Comparison of ENCODE assay signal across 8 cellular contexts in the genomic region with DNA sequence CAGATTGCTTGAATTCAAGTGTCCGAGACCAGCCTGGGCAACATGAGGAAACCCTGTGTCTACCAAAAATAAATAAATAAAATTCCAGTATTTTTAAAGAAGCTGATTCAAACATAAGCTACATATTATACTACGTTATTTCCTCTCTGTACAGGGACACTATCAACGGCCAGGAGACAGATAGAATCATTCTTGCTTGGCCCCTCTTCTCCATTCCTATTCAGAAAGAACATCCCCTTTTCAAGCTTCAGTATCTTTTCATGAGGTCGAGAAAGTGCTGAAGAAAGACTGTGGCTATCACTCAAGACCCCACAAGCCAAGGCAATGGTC. TPM values are rescaled to one million over a fixed set of nuclear protein-coding genes. Genes with fewer than 3 reads are reported as not detected.
DNase-seq lines count a peak whose midpoint lies in the region; ATAC-seq and TF ChIP-seq lines count a peak whose summit lies in the region.

No MANE protein-coding gene starts in this region.

- H3K27me3 ChIP-seq in mammary epithelial cell (ENCODE audit: insufficient read depth, low read length) = no peaks in the 10 kb centered on the region

- H3K36me3 Mint-ChIP-seq in T-helper 1 cell treated with Interleukin-12 subunit alpha and Interleukin-12 subunit beta and Interleukin-4 antibody, amounts not matched to agents 30 μg/mL and 1 μg/mL, for 36 hours (ENCODE audit: low read depth) = peaks cover 7% of the 10 kb centered on the region

- H3K4me3 ChIP-seq in mammary epithelial cell (replicated peaks in 1 of 3; ENCODE audit: insufficient read depth in 1 of 3, low read depth in 2 of 3, low read length in 3 of 3) = peak overlapping the region; percentile 87 to 100 (median 90)

- H3K9ac ChIP-seq in mammary epithelial cell (ENCODE audit: insufficient read depth, low read length) = peak overlapping the region; percentile 66

- no peak for TF ChIP-seq CTCF in mammary epithelial cell (conservative IDR thresholded peaks at IDR 0.05 in 1 of 2, IDR thresholded peaks at IDR 0.05 in 1 of 2; ENCODE audit: extremely low read depth in 1 of 2, insufficient read depth in 1 of 2, low read depth in 1 of 2, low read length in 2 of 2)

- peak overlapping the region; percentile 76 for H3K4me3 Mint-ChIP-seq in T-helper 1 cell treated with Interleukin-12 subunit alpha and Interleukin-12 subunit beta and Interleukin-4 antibody, amounts not matched to agents 30 μg/mL and 1 μg/mL, for 36 hours

- dilution Hi-C loops in mammary epithelial cell (cut with HindIII; ENCODE audit: low sequenced_read_pairs) = no loop called here

- peak overlapping the region; percentile 93 for H2AFZ ChIP-seq in mammary epithelial cell (ENCODE audit: low read depth, low read length)

- peak overlapping the region; percentile 97 for H3K27ac ChIP-seq in mammary epithelial cell (ENCODE audit: insufficient read depth, low read depth, low read length)

- peak overlapping the region; percentile 82 for H3K27ac Mint-ChIP-seq in T-helper 1 cell treated with Interleukin-12 subunit alpha and Interleukin-12 subunit beta and Interleukin-4 antibody, amounts not matched to agents 30 μg/mL and 1 μg/mL, for 36 hours

- CTCF ChIA-PET in mammary epithelial cell (lab: Charles Lee; ENCODE audit: low non-redundant PET) = no interaction called here

- no TSS peak for BruUV-seq in mammary epithelial cell (replicated peaks; lab: Mats Ljungman, UMichigan)

- peaks cover 19% of the 10 kb centered on the region for H3K4me1 Mint-ChIP-seq in T-helper 1 cell treated with Interleukin-12 subunit alpha and Interleukin-12 subunit beta and Interleukin-4 antibody, amounts not matched to agents 30 μg/mL and 1 μg/mL, for 36 hours (ENCODE audit: low read depth)

- in situ Hi-C loops in mammary epithelial cell (cut with MboI; ENCODE audit: low sequenced_read_pairs in 2 of 2) = no loop called here

- WGBS in mammary epithelial cell (ENCODE audit: low coverage, missing lambda C conversion rate) = 12% methylated on average over 4 of the region's 4 CpGs

- H3K36me3 ChIP-seq in mammary epithelial cell (ENCODE audit: insufficient read depth, low read length) = no peaks in the 10 kb centered on the region

- peaks cover 8% of the 10 kb centered on the region for H3K4me1 ChIP-seq in mammary epithelial cell (ENCODE audit: insufficient read depth, low read length)

- intact Hi-C loops in mammary epithelial cell (cut with micrococcal nuclease) = loop anchor here (1.0 to 2.0 kb wide), 4 partner anchors 13 to 200 kb away; partner anchors contain the start of gene PCNX4

- H3K27me3 Mint-ChIP-seq in T-helper 1 cell treated with Interleukin-12 subunit alpha and Interleukin-12 subunit beta and Interleukin-4 antibody, amounts not matched to agents 30 μg/mL and 1 μg/mL, for 36 hours (ENCODE audit: low read depth) = peaks cover 6% of the 10 kb centered on the region

- no peaks in the 10 kb centered on the region for H3K9me3 Mint-ChIP-seq in T-helper 1 cell treated with Interleukin-12 subunit alpha and Interleukin-12 subunit beta and Interleukin-4 antibody, amounts not matched to agents 30 μg/mL and 1 μg/mL, for 36 hours

- H3K79me2 ChIP-seq in mammary epithelial cell (ENCODE audit: insufficient read depth, low read length) = peaks cover 39% of the 10 kb centered on the region

- no peaks in the 10 kb centered on the region for H3K9me3 ChIP-seq in mammary epithelial cell (replicated peaks; ENCODE audit: insufficient read depth, low read length)

- peak; percentile 16 for ATAC-seq in HG03520 (IDR thresholded peaks at IDR 0.05; ENCODE audit: unreplicated experiment)

- H4K20me1 ChIP-seq in mammary epithelial cell (ENCODE audit: insufficient read depth, low read length) = no peaks in the 10 kb centered on the region

- no peak for DNase-seq in T-helper 1 cell
- no peak for DNase-seq in mammary epithelial cell
- DNase-seq in myocyte (ENCODE audit: low read depth) = peak; percentile 18
- no peak for DNase-seq in stimulated activated CD4-positive, alpha-beta T cell treated with anti-CD3 and anti-CD28 coated beads, Interleukin-12 subunit alpha, Interleukin-12 subunit beta, amount 100 ng/mL, for 4 hours
- no peak for DNase-seq in stimulated activated CD4-positive, alpha-beta T cell treated with anti-CD3 and anti-CD28 coated beads, Interleukin-4, amount 100 ng/mL, for 1 hour
- no peak for DNase-seq in NCI-H345 treated with DMSO at 0.1 percent for 48 hours (lab: John Stamatoyannopoulos, UW; ENCODE audit: unreplicated experiment)

- H3K4me2 ChIP-seq in mammary epithelial cell (ENCODE audit: insufficient read depth, low read depth, low read length) = peak overlapping the region; percentile 87

RNA-seq across cellular contexts. Expression of gene DHRS7, which starts 0.3 kb away (rescaled TPM):
- total RNA-seq in mammary epithelial cell (10 to 100 TPM; 73.0 to 85.0 TPM), myocyte (84.1 and 92.1 TPM in 2 replicates)
- 69.0 TPM for polyA plus RNA-seq in mammary epithelial cell
- polyA minus RNA-seq in mammary epithelial cell = 46.9 TPM
- 68.1 TPM for polyA plus RNA-seq in myocyte (2012)
